Comparison of ENCODE assay signal across 20 cellular contexts in genomic region chr3:173140986-173141385, GRCh38. TPM values are rescaled to one million over a fixed set of nuclear protein-coding genes. Genes with fewer than 3 reads are reported as not detected.
A peak's percentile ranks its signal among the peaks of the same experiment; 100 is the strongest.
DNase-seq lines count a peak whose midpoint lies in the region; ATAC-seq, FAIRE-seq and TF ChIP-seq lines count a peak whose summit lies in the region.
"Had no signal": no experiment of that assay in that cellular context is flagged by ENCODE, and none has a peak within 500 bp of the region (broad histone marks: within the 10 kb centered on the region; RNA-seq: fewer than 3 reads in every experiment).

Gene SPATA16, minus strand, starts transcription at chr3:173141235. Its CDS starts 23,504 bp downstream, at chr3:173117731.

- no peak for ATAC-seq in left lobe of liver
- ATAC-seq: HCT116 had no signal

- no peak for FAIRE-seq in urothelium cell line (lab: Jason Lieb, UNC)
- FAIRE-seq: GM12892 had no signal

- 89% methylated on average over 15 of the region's 18 CpGs for WGBS in mesenchymal stem cell

- H3K4me1 Mint-ChIP-seq in chondrocyte (ENCODE audit: low read depth): no peaks in the 10 kb centered on the region
- H3K4me1 Mint-ChIP-seq in progenitor cell of endocrine pancreas (ENCODE audit: low read depth): peaks cover 6% of the 10 kb centered on the region
- H3K4me1 Mint-ChIP-seq: CD8-positive, alpha-beta memory T cell had no signal

- H2AK5ac ChIP-seq in mesenchymal stem cell (ENCODE audit: low read length, severe bottlenecking): no peak within 1 kb of the TSS

- H3K9me3 ChIP-seq in mesenchymal stem cell (ENCODE audit: control insufficient read depth, low read length): peaks cover 7% of the 10 kb centered on the region
- H3K9me3 ChIP-seq: BLaER1, Caco-2 had no signal

- H3K4me1 ChIP-seq in mesenchymal stem cell (ENCODE audit: control insufficient read depth, insufficient read depth, low read depth, low read length): peaks cover 2% of the 10 kb centered on the region
- H3K4me1 ChIP-seq: BLaER1, Caco-2 had no signal

- H2BK5ac ChIP-seq in mesenchymal stem cell (ENCODE audit: low read depth, low read length, poor library complexity, severe bottlenecking): no peak within 1 kb of the TSS

- no peak within 1 kb of the TSS for H3K14ac ChIP-seq in mesenchymal stem cell (ENCODE audit: low read length in 2 of 2)

- H2BK12ac ChIP-seq in mesenchymal stem cell (ENCODE audit: low read length in 2 of 2): no peak within 1 kb of the TSS

- no peak within 1 kb of the TSS for H3K4ac ChIP-seq in mesenchymal stem cell (ENCODE audit: low read depth in 1 of 2, low read length in 2 of 2)

- H3K9ac ChIP-seq in mesenchymal stem cell (ENCODE audit: low read length): no peak within 1 kb of the TSS
- H3K9ac ChIP-seq: BLaER1 had no signal

- H2BK120ac ChIP-seq in mesenchymal stem cell (ENCODE audit: low read depth, low read length): no peak within 1 kb of the TSS

- H3K27me3 Mint-ChIP-seq in chondrocyte (ENCODE audit: low read depth) (peaks cover 11% of the 10 kb centered on the region), progenitor cell of endocrine pancreas (no peaks in the 10 kb centered on the region)

- no peaks in the 10 kb centered on the region for H3K79me1 ChIP-seq in mesenchymal stem cell (replicated peaks; ENCODE audit: low read length, poor library complexity, severe bottlenecking)

- H2AFZ ChIP-seq in mesenchymal stem cell (ENCODE audit: low read depth, low read length): no peak within 1 kb of the TSS

- H3K27ac Mint-ChIP-seq in chondrocyte (ENCODE audit: unreplicated experiment): no peak within 1 kb of the TSS
- H3K27ac Mint-ChIP-seq in progenitor cell of endocrine pancreas: no peak within 1 kb of the TSS
- H3K27ac Mint-ChIP-seq: CD8-positive, alpha-beta memory T cell had no signal

- H3K27me3 ChIP-seq in H7 (ENCODE audit: control insufficient read depth, insufficient read depth, low read length) (no peaks in the 10 kb centered on the region), mesenchymal stem cell (ENCODE audit: control insufficient read depth in 1 of 2, insufficient read depth in 1 of 2, low read length in 2 of 2) (peaks cover 0 to 6% of the 10 kb centered on the region in 2 experiments)
- H3K27me3 ChIP-seq: BLaER1 had no signal

- H3K18ac ChIP-seq in mesenchymal stem cell (ENCODE audit: low read depth in 1 of 2, low read length in 2 of 2): no peak within 1 kb of the TSS

- H3K9me3 Mint-ChIP-seq in chondrocyte (ENCODE audit: low read depth) (no peaks in the 10 kb centered on the region), progenitor cell of endocrine pancreas (ENCODE audit: low read depth) (no peaks in the 10 kb centered on the region)

- H2BK15ac ChIP-seq in mesenchymal stem cell (ENCODE audit: low read depth, poor library complexity, severe bottlenecking): no peak within 1 kb of the TSS

- H3K36me3 ChIP-seq in H7 (replicated peaks; ENCODE audit: control insufficient read depth, insufficient read depth, low read length): no peaks in the 10 kb centered on the region
- no peaks in the 10 kb centered on the region for H3K36me3 ChIP-seq in mesenchymal stem cell (ENCODE audit: control insufficient read depth in 1 of 2, insufficient read depth in 2 of 2, low read depth in 1 of 2, low read length in 2 of 2)
- H3K36me3 ChIP-seq: BLaER1 had no signal

- H3K36me3 Mint-ChIP-seq in chondrocyte (ENCODE audit: low read depth) (no peaks in the 10 kb centered on the region), progenitor cell of endocrine pancreas (ENCODE audit: insufficient read depth) (no peaks in the 10 kb centered on the region)
- H3K36me3 Mint-ChIP-seq: CD8-positive, alpha-beta memory T cell had no signal

- H4K91ac ChIP-seq in mesenchymal stem cell (ENCODE audit: low read length): peak within 1 kb of the TSS; percentile 15

- no peak within 1 kb of the TSS for H4K8ac ChIP-seq in mesenchymal stem cell (ENCODE audit: low read length)

- no peak within 1 kb of the TSS for H3K23ac ChIP-seq in mesenchymal stem cell (ENCODE audit: low read length in 2 of 2)

- H3K4me2 ChIP-seq in mesenchymal stem cell (ENCODE audit: low read length, poor library complexity, severe bottlenecking): no peak within 1 kb of the TSS
- H3K4me2 ChIP-seq: BLaER1 had no signal

- peak; percentile 24 for DNase-seq in D341Med (ENCODE audit: low spot score)
- peak; percentile 8 for DNase-seq in H7
- peak; percentile 72 for DNase-seq in chondrocyte (ENCODE audit: low spot score)
- DNase-seq in mesenchymal stem cell: no peak
- no peak for DNase-seq in left lobe of liver (ENCODE audit: low spot score)
- DNase-seq in activated CD4-positive, alpha-beta T cell treated with anti-CD3 and anti-CD28 coated beads for 48 hours: no peak
- no peak for DNase-seq in urothelium cell line (ENCODE audit: low spot score)
- no peak for DNase-seq in progenitor cell of endocrine pancreas (ENCODE audit: low spot score, unreplicated experiment)
- DNase-seq: 8988T; AML-193; Caco-2; CD8-positive, alpha-beta memory T cell; DMS53; GOT3; IMR-90; KG1 had no signal

- H3K4me3 Mint-ChIP-seq in chondrocyte (ENCODE audit: unreplicated experiment) (no peak within 1 kb of the TSS), progenitor cell of endocrine pancreas (ENCODE audit: low read depth) (no peak within 1 kb of the TSS)
- H3K4me3 Mint-ChIP-seq: CD8-positive, alpha-beta memory T cell had no signal

- TF ChIP-seq CTCF in chondrocyte (IDR thresholded peaks at IDR 0.05) (no peak), progenitor cell of endocrine pancreas (IDR thresholded peaks at IDR 0.05; ENCODE audit: unreplicated experiment) (no peak)

- no peak within 1 kb of the TSS for H3K27ac ChIP-seq in mesenchymal stem cell (ENCODE audit: low read length, poor library complexity, severe bottlenecking)
- H3K27ac ChIP-seq: BLaER1, HL-60 had no signal

- no peak within 1 kb of the TSS for H3K4me3 ChIP-seq in H7 (ENCODE audit: insufficient read depth, low read depth, low read length)
- no peak within 1 kb of the TSS for H3K4me3 ChIP-seq in mesenchymal stem cell (ENCODE audit: insufficient read depth in 1 of 2, low read depth in 1 of 2, low read length in 2 of 2)
- H3K4me3 ChIP-seq: BLaER1 had no signal

RNA-seq across cellular contexts. Expression of gene SPATA16, which starts in this region (rescaled TPM):
- not detected in 2 replicates for total RNA-seq in H7 (2014; rRNA removed; shearing (Covaris generic))
- total RNA-seq in chondrocyte (not detected in 3 replicates), left lobe of liver (not detected), progenitor cell of endocrine pancreas (0.43 and 0.64 TPM in 2 replicates)
- not detected for polyA plus RNA-seq in mesenchymal stem cell (2013, experiment 1 of 2)
- not detected for polyA plus RNA-seq in mesenchymal stem cell (2013, experiment 2 of 2)
- total RNA-seq: Caco-2; CD8-positive, alpha-beta memory T cell; IMR-90 had no signal
- polyA plus RNA-seq: CD8-positive, alpha-beta memory T cell; IMR-90 had no signal

Comparison
In these comparisons a context has a peak if more than half of its experiments do, and no peak if none do; other contexts are left out.
1. Peak in DNase-seq in H7; RNA of the gene not detected or under 1 TPM.
2. Peak in DNase-seq in chondrocyte; RNA of the gene not detected or under 1 TPM.